Comparison of ENCODE assay signal across 21 cellular contexts in genomic region chr1:230146709-230147108, GRCh38.
DNase-seq lines count a peak whose midpoint lies in the region; ATAC-seq, FAIRE-seq and TF ChIP-seq lines count a peak whose summit lies in the region.
"Had no signal": no experiment of that assay in that cellular context is flagged by ENCODE, and none has a peak within 500 bp of the region (broad histone marks: within the 10 kb centered on the region; RNA-seq: fewer than 3 reads in every experiment).

No MANE protein-coding gene starts in this region.

- no peak overlapping the region for H2AFZ ChIP-seq in mesenchymal stem cell (ENCODE audit: low read depth, low read length)

- peak overlapping the region; percentile 45 for H4K8ac ChIP-seq in mesenchymal stem cell (ENCODE audit: low read length)

- H3K23ac ChIP-seq in mesenchymal stem cell (ENCODE audit: low read length in 2 of 2): no peak overlapping the region

- H3K27ac Mint-ChIP-seq in T-helper 17 cell: peak overlapping the region; percentile 93

- TF ChIP-seq EP300 in stomach (IDR thresholded peaks at IDR 0.05): no peak

- DNase-seq in H54 (ENCODE audit: insufficient read length, low spot score) (no peak), T-helper 17 cell (no peak), mesenchymal stem cell (no peak), stomach (no peak), C1 segment of cervical spinal cord (lab: John Stamatoyannopoulos, UW) (no peak), NCI-H345 treated with DMSO at 0.1 percent for 48 hours (lab: John Stamatoyannopoulos, UW; ENCODE audit: unreplicated experiment) (no peak)
- no peak for DNase-seq in effector CD4-positive, alpha-beta T cell
- DNase-seq: activated CD4-positive, alpha-beta T cell treated with anti-CD3 and anti-CD28 coated beads for 36 hours; activated CD8-positive, alpha-beta memory T cell treated with anti-CD3 and anti-CD28 coated beads, Interleukin-2, amount 50 U/mL, for 4 hours; activated effector memory CD4-positive, alpha-beta T cell treated with Interleukin-2 at 50 U/mL for 16 hours; dermis blood vessel endothelial cell; foreskin fibroblast; HCEC 1CT; naive thymus-derived CD4-positive, alpha-beta T cell; NCI-H1417 treated with DMSO at 0.1 percent for 48 hours; NCI-H2171 treated with DMSO at 0.1 percent for 48 hours; transverse colon had no signal

- H3K9ac ChIP-seq in mesenchymal stem cell (ENCODE audit: low read length): no peak overlapping the region

- H3K79me1 ChIP-seq in mesenchymal stem cell (replicated peaks; ENCODE audit: low read length, poor library complexity, severe bottlenecking): peaks cover 56% of the 10 kb centered on the region

- no peaks in the 10 kb centered on the region for H3K36me3 Mint-ChIP-seq in T-helper 17 cell (ENCODE audit: low read depth)
- H3K36me3 Mint-ChIP-seq: naive thymus-derived CD4-positive, alpha-beta T cell; stimulated activated effector memory CD8-positive, alpha-beta T cell treated with anti-CD3 and anti-CD28 coated beads, Interleukin-12 subunit alpha, Interleukin-12 subunit beta, amount 100 ng/mL, for 72 hours had no signal

- peaks cover 23% of the 10 kb centered on the region for H3K4me1 Mint-ChIP-seq in T-helper 17 cell

- H3K36me3 ChIP-seq in mesenchymal stem cell (ENCODE audit: control insufficient read depth in 1 of 2, insufficient read depth in 2 of 2, low read depth in 1 of 2, low read length in 2 of 2) (peaks cover 0 to 7% of the 10 kb centered on the region in 2 experiments), stomach (no peaks in the 10 kb centered on the region)
- H3K36me3 ChIP-seq: cardiac muscle cell, transverse colon had no signal

- no peak overlapping the region for H2BK12ac ChIP-seq in mesenchymal stem cell (ENCODE audit: low read length in 2 of 2)

- H3K18ac ChIP-seq in mesenchymal stem cell (ENCODE audit: low read depth in 1 of 2, low read length in 2 of 2): peak overlapping the region in 1 of 2 experiments; percentile 55

- TF ChIP-seq CTCF in stomach (IDR thresholded peaks at IDR 0.05): no peak

- H3K4me2 ChIP-seq in mesenchymal stem cell (ENCODE audit: low read length, poor library complexity, severe bottlenecking): no peak overlapping the region

- H3K9me3 ChIP-seq in T-helper 17 cell (ENCODE audit: control insufficient read depth, low read length, poor library complexity, severe bottlenecking) (no peaks in the 10 kb centered on the region), mesenchymal stem cell (ENCODE audit: control insufficient read depth, low read length) (no peaks in the 10 kb centered on the region), stomach (no peaks in the 10 kb centered on the region)
- H3K9me3 ChIP-seq: transverse colon had no signal

- no peak overlapping the region for H2BK15ac ChIP-seq in mesenchymal stem cell (ENCODE audit: low read depth, poor library complexity, severe bottlenecking)

- no peak for FAIRE-seq in H54 (lab: Jason Lieb, UNC)
- FAIRE-seq: keratinocyte, TTC549 had no signal

- no peak overlapping the region for H3K4me3 Mint-ChIP-seq in T-helper 17 cell
- H3K4me3 Mint-ChIP-seq: activated CD4-positive, alpha-beta T cell treated with anti-CD3 and anti-CD28 coated beads for 36 hours; stimulated activated effector memory CD8-positive, alpha-beta T cell treated with anti-CD3 and anti-CD28 coated beads, Interleukin-12 subunit alpha, Interleukin-12 subunit beta, amount 100 ng/mL, for 72 hours had no signal

- H3K27ac ChIP-seq in mesenchymal stem cell (ENCODE audit: low read length, poor library complexity, severe bottlenecking) (no peak overlapping the region), stomach (peak overlapping the region in 3 of 5 donors; percentile 1 to 72 (median 37))

- H3K14ac ChIP-seq in mesenchymal stem cell (ENCODE audit: low read length in 2 of 2): peak overlapping the region in 1 of 2 experiments; percentile 19

- H2BK120ac ChIP-seq in mesenchymal stem cell (ENCODE audit: low read depth, low read length): no peak overlapping the region

- TF ChIP-seq POLR2A in H54 (IDR thresholded peaks at IDR 0.05; ENCODE audit: low read depth, low read length) (0 out of 2 replicates have a peak, but pooled peaks have one; percentile 3), stomach (IDR thresholded peaks at IDR 0.05) (no peak)

- ATAC-seq in T-helper 17 cell: no peak
- ATAC-seq: activated CD4-positive, alpha-beta T cell treated with anti-CD3 and anti-CD28 coated beads for 36 hours; stimulated activated effector memory CD8-positive, alpha-beta T cell treated with anti-CD3 and anti-CD28 coated beads, Interleukin-12 subunit alpha, Interleukin-12 subunit beta, amount 100 ng/mL, for 72 hours had no signal

- H3K4me1 ChIP-seq in mesenchymal stem cell (ENCODE audit: control insufficient read depth, insufficient read depth, low read depth, low read length): peaks cover 32% of the 10 kb centered on the region
- H3K4me1 ChIP-seq in stomach: peaks cover 16 to 92% (median 60%) of the 10 kb centered on the region in 4 donors

- no peaks in the 10 kb centered on the region for H3K27me3 Mint-ChIP-seq in T-helper 17 cell
- H3K27me3 Mint-ChIP-seq: activated CD4-positive, alpha-beta T cell treated with anti-CD3 and anti-CD28 coated beads for 36 hours; naive thymus-derived CD4-positive, alpha-beta T cell had no signal

- H3K4me3 ChIP-seq in mesenchymal stem cell (ENCODE audit: insufficient read depth in 1 of 2, low read depth in 1 of 2, low read length in 2 of 2) (no peak overlapping the region), stomach (no peak overlapping the region)
- H3K4me3 ChIP-seq: cardiac muscle cell, transverse colon had no signal

- intact Hi-C loops in stomach (cut with DNase I; ENCODE audit: low total_unique reads): no loop called here

- no peak overlapping the region for H2BK5ac ChIP-seq in mesenchymal stem cell (ENCODE audit: low read depth, low read length, poor library complexity, severe bottlenecking)

- H2AK5ac ChIP-seq in mesenchymal stem cell (ENCODE audit: low read length, severe bottlenecking): no peak overlapping the region

- no peak overlapping the region for H3K4ac ChIP-seq in mesenchymal stem cell (ENCODE audit: low read depth in 1 of 2, low read length in 2 of 2)

- H4K91ac ChIP-seq in mesenchymal stem cell (ENCODE audit: low read length): no peak overlapping the region

- 97% methylated on average over 13 of the region's 13 CpGs for WGBS in mesenchymal stem cell
- 94 to 99% (median 97%) methylated on average over 13 of the region's 13 CpGs for WGBS in stomach, 5 donors

- no peaks in the 10 kb centered on the region for H3K27me3 ChIP-seq in mesenchymal stem cell (ENCODE audit: control insufficient read depth in 1 of 2, insufficient read depth in 1 of 2, low read length in 2 of 2)
- no peaks in the 10 kb centered on the region for H3K27me3 ChIP-seq in stomach
- H3K27me3 ChIP-seq: cardiac muscle cell, transverse colon had no signal
